Comparison of ENCODE assay signal across 2 cellular contexts in the genomic region with DNA sequence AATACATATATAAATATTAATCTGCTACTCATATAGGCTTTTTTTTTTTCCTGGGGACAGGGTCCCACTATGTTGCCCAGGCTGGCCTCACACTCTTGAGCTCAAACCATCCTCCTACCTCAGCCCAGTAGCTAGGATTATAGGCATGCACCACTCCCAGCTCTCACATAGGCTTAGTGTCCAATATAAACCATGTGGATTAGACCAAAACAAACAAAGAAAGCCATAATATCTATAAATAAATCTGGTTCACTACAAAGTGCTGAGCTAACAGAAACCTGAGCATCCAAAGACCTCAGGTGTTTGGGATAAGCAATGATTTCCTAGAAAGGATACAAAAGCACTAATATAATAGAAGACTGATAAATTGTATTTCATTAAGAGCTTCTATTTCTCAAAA.
TF ChIP-seq lines count a peak whose summit lies in the region.

No MANE protein-coding gene starts in this region.

TF ChIP-seq in HEK293, 187 proteins besides CTCF, POLR2A, EP300 and RAD21 (continued from another document):
- TF ChIP-seq, protein P1, sequence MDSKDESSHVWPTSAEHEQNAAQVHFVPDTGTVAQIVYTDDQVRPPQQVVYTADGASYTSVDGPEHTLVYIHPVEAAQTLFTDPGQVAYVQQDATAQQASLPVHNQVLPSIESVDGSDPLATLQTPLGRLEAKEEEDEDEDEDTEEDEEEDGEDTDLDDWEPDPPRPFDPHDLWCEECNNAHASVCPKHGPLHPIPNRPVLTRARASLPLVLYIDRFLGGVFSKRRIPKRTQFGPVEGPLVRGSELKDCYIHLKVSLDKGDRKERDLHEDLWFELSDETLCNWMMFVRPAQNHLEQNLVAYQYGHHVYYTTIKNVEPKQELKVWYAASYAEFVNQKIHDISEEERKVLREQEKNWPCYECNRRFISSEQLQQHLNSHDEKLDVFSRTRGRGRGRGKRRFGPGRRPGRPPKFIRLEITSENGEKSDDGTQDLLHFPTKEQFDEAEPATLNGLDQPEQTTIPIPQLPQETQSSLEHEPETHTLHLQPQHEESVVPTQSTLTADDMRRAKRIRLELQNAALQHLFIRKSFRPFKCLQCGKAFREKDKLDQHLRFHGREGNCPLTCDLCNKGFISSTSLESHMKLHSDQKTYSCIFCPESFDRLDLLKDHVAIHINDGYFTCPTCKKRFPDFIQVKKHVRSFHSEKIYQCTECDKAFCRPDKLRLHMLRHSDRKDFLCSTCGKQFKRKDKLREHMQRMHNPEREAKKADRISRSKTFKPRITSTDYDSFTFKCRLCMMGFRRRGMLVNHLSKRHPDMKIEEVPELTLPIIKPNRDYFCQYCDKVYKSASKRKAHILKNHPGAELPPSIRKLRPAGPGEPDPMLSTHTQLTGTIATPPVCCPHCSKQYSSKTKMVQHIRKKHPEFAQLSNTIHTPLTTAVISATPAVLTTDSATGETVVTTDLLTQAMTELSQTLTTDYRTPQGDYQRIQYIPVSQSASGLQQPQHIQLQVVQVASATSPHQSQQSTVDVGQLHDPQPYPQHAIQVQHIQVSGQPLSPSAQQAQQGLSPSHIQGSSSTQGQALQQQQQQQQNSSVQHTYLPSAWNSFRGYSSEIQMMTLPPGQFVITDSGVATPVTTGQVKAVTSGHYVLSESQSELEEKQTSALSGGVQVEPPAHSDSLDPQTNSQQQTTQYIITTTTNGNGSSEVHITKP (tag by site-specific recombination; IDR thresholded peaks at IDR 0.05) = 0 out of 2 replicates have a peak, but pooled peaks have one; percentile 20
- peak; percentile 45; the same call in 1 of the 2 replicates for TF ChIP-seq OSR2 (tag by site-specific recombination; IDR thresholded peaks at IDR 0.05)
- TF ChIP-seq, protein P2, sequence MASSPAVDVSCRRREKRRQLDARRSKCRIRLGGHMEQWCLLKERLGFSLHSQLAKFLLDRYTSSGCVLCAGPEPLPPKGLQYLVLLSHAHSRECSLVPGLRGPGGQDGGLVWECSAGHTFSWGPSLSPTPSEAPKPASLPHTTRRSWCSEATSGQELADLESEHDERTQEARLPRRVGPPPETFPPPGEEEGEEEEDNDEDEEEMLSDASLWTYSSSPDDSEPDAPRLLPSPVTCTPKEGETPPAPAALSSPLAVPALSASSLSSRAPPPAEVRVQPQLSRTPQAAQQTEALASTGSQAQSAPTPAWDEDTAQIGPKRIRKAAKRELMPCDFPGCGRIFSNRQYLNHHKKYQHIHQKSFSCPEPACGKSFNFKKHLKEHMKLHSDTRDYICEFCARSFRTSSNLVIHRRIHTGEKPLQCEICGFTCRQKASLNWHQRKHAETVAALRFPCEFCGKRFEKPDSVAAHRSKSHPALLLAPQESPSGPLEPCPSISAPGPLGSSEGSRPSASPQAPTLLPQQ (tag by site-specific recombination; IDR thresholded peaks at IDR 0.05) = no peak
- peak; percentile 21; the same call in 1 of the 2 replicates for TF ChIP-seq FEZF1 (tag by site-specific recombination; IDR thresholded peaks at IDR 0.05)

TF ChIP-seq in IMR-90, 13 proteins besides CTCF, POLR2A, EP300 and RAD21 (continued from another document):
- TF ChIP-seq, protein P3, sequence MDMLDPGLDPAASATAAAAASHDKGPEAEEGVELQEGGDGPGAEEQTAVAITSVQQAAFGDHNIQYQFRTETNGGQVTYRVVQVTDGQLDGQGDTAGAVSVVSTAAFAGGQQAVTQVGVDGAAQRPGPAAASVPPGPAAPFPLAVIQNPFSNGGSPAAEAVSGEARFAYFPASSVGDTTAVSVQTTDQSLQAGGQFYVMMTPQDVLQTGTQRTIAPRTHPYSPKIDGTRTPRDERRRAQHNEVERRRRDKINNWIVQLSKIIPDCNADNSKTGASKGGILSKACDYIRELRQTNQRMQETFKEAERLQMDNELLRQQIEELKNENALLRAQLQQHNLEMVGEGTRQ (IDR thresholded peaks at IDR 0.05; ENCODE audit: low read depth, low read length) = no peak
TF ChIP-seq in IMR-90: peak in this region for 1.
